19 cellular contexts compared by ENCODE assay signal in the genomic region with DNA sequence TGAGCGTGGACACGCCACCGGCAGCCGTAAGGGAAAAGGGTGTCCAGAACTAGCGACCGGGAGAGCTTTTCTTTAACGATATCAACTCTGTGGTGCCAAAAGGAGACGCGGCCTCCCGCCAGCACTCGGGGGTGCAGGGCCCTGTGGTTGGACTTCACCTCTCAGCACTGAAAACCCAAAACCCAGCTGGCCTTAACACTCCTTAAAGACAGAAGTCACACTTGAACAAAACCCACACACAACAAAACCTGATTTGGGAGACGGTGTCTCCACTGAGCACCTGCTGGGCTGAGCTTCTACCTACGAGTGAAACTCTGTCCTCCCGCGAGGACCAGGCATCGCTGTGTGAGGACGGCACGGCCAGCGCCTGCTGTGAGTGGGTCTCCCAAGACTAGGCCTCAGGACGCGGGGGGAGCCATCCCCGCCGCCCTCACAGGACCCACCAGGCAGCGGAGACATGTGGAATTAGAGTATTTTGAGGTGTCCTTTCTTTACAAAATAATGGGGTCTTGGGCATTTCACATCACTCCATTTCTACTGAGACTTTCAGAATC. TPM values are rescaled to one million over a fixed set of nuclear protein-coding genes. Genes with fewer than 3 reads are reported as not detected.
DNase-seq lines count a peak whose midpoint lies in the region; ATAC-seq, FAIRE-seq and TF ChIP-seq lines count a peak whose summit lies in the region.
"Had no signal": no experiment of that assay in that cellular context is flagged by ENCODE, and none has a peak within 500 bp of the region (broad histone marks: within the 10 kb centered on the region; RNA-seq: fewer than 3 reads in every experiment).

No MANE protein-coding gene starts in this region.

- TF ChIP-seq CTCF in A673 (conservative IDR thresholded peaks at IDR 0.05; ENCODE audit: low read depth, low read length) = no peak
- TF ChIP-seq CTCF in RWPE1 (conservative IDR thresholded peaks at IDR 0.05; ENCODE audit: low read depth) = no peak
- TF ChIP-seq CTCF in endothelial cell of umbilical vein (IDR thresholded peaks at IDR 0.05; ENCODE audit: extremely low read depth in 1 of 2, insufficient read depth in 1 of 2, low read depth in 1 of 2, low read length in 2 of 2) = no peak

- H3K4me3 ChIP-seq in A673 (ENCODE audit: low read depth, low read length, poor library complexity, severe bottlenecking) = no peak overlapping the region
- H3K4me3 ChIP-seq in endothelial cell of umbilical vein (replicated peaks in 1 of 3; ENCODE audit: insufficient read depth in 1 of 3, low read depth in 1 of 3, low read length in 3 of 3) = no peak overlapping the region
- H3K4me3 ChIP-seq: MG63 had no signal

- peaks cover 5% of the 10 kb centered on the region for H3K79me2 ChIP-seq in endothelial cell of umbilical vein (ENCODE audit: control insufficient read depth, insufficient read depth, low read length)

- POLR2A ChIA-PET in A673 (lab: Charles Lee; ENCODE audit: low non-redundant PET) (no interaction called here), RWPE1 (lab: Yijun Ruan, JAX; ENCODE audit: low non-redundant PET) (no interaction called here), endothelial cell of umbilical vein (lab: Charles Lee) (no interaction called here)

- BruUV-seq in A673 (replicated peaks; lab: Mats Ljungman, UMichigan) (TSS peak; percentile 33), endothelial cell of umbilical vein (replicated peaks; lab: Mats Ljungman, UMichigan) (TSS peak; percentile 32)

- TF ChIP-seq POLR2A in endothelial cell of umbilical vein (IDR thresholded peaks at IDR 0.05; ENCODE audit: low read depth, low read length) = no peak

- intact Hi-C loops in A673 (cut with micrococcal nuclease; ENCODE audit: unreplicated experiment) = no loop called here
- intact Hi-C loops in endothelial cell of umbilical vein (cut with micrococcal nuclease) = no loop called here

- no peaks in the 10 kb centered on the region for H3K9me1 ChIP-seq in endothelial cell of umbilical vein (replicated peaks; ENCODE audit: control insufficient read depth, extremely low read depth, insufficient read depth, low read length)

- dilution Hi-C loops in endothelial cell of umbilical vein (cut with MboI; ENCODE audit: extremely low pct_ligation_motif_present, low sequenced_read_pairs) = no loop called here

- H3K27me3 ChIP-seq in A673 (replicated peaks; ENCODE audit: insufficient read depth, low read depth, low read length, poor library complexity) (no peaks in the 10 kb centered on the region), endothelial cell of umbilical vein (ENCODE audit: control insufficient read depth in 2 of 2, insufficient read depth in 2 of 2, low read length in 2 of 2) (no peaks in the 10 kb centered on the region)
- H3K27me3 ChIP-seq: MG63 had no signal

- no peak overlapping the region for H3K4me2 ChIP-seq in endothelial cell of umbilical vein (ENCODE audit: insufficient read depth, low read length)
- H3K4me2 ChIP-seq: KMS-11 had no signal

- no peak overlapping the region for H3K9ac ChIP-seq in endothelial cell of umbilical vein (replicated peaks; ENCODE audit: extremely low read depth, insufficient read depth, low read length)
- H3K9ac ChIP-seq: KMS-11 had no signal

- no peak for FAIRE-seq in endothelial cell of umbilical vein (lab: Jason Lieb, UNC)

- CTCF ChIA-PET in A673 (lab: Charles Lee) (no interaction called here), RWPE1 (lab: Yijun Ruan, JAX) (interaction anchor here (0.6 kb wide), 1 partner anchor 116 kb away, joined by 3 read pairs; no protein-coding TSS in a partner anchor), endothelial cell of umbilical vein (lab: Charles Lee) (no interaction called here)

- H3K36me3 ChIP-seq in A673 (ENCODE audit: insufficient read depth, low read length, poor library complexity, severe bottlenecking) (peaks cover 90% of the 10 kb centered on the region), endothelial cell of umbilical vein (ENCODE audit: control insufficient read depth in 2 of 2, extremely low read depth in 1 of 2, insufficient read depth in 2 of 2, low read length in 2 of 2) (peaks cover 3 to 30% of the 10 kb centered on the region in 2 experiments)

- no peaks in the 10 kb centered on the region for H4K20me1 ChIP-seq in endothelial cell of umbilical vein (replicated peaks; ENCODE audit: control insufficient read depth, extremely low read depth, insufficient read depth, low read length)

- no peak overlapping the region for H2AFZ ChIP-seq in endothelial cell of umbilical vein (ENCODE audit: low read depth, low read length)

- no peak overlapping the region for H3K27ac ChIP-seq in A673 (ENCODE audit: low read depth, low read length, poor library complexity, severe bottlenecking)
- peak overlapping the region; percentile 10 for H3K27ac ChIP-seq in RWPE1
- H3K27ac ChIP-seq in endothelial cell of umbilical vein (ENCODE audit: insufficient read depth, low read depth, low read length) = peak overlapping the region; percentile 66
- H3K27ac ChIP-seq: KMS-11 had no signal

- H3K9me3 ChIP-seq in A673 (ENCODE audit: low read depth, low read length, poor library complexity, severe bottlenecking) = no peaks in the 10 kb centered on the region
- H3K9me3 ChIP-seq in endothelial cell of umbilical vein (replicated peaks; ENCODE audit: control insufficient read depth, insufficient read depth, low read length) = no peaks in the 10 kb centered on the region
- H3K9me3 ChIP-seq: MG63 had no signal

- ATAC-seq in HG02571 (IDR thresholded peaks at IDR 0.05; ENCODE audit: unreplicated experiment) = no peak

- DNase-seq in A673 (ENCODE audit: low spot score) (no peak), D341Med (ENCODE audit: low spot score) (peak; percentile 45), RWPE1 (ENCODE audit: low spot score) (no peak), endothelial cell of umbilical vein (ENCODE audit: low read depth, low spot score) (no peak), T-helper 9 cell (no peak), SW480 (ENCODE audit: low spot score) (no peak), Kasumi-1 (lab: John Stamatoyannopoulos, UW) (no peak)
- DNase-seq: ACHN, COR-L47, DMS53, HCEC 1CT, MG63, NCI-H1092, NCI-H146, NCI-H2081, NCI-H510A treated with DMSO at 0.1 percent for 48 hours, SIG-M5 had no signal

- H3K4me1 ChIP-seq in A673 (ENCODE audit: insufficient read depth, low read length, poor library complexity, severe bottlenecking) (peaks cover 4% of the 10 kb centered on the region), endothelial cell of umbilical vein (ENCODE audit: control insufficient read depth, extremely low read depth, insufficient read depth, low read length) (peaks cover 27% of the 10 kb centered on the region)

TF ChIP-seq in endothelial cell of umbilical vein, 7 proteins besides CTCF, POLR2A, EP300 and RAD21:
- TF ChIP-seq MYC (IDR thresholded peaks at IDR 0.05; ENCODE audit: low read depth, low read length) (no peak), GATA2 (IDR thresholded peaks at IDR 0.05; ENCODE audit: insufficient read depth, insufficient read length, low read depth, low read length) (no peak), FOS (IDR thresholded peaks at IDR 0.05; ENCODE audit: borderline replicate concordance, insufficient read depth, low read length) (no peak), JUN (IDR thresholded peaks at IDR 0.05; ENCODE audit: borderline replicate concordance, insufficient read depth, insufficient read length, low read depth) (no peak), POLR2AphosphoS5 (IDR thresholded peaks at IDR 0.05; ENCODE audit: insufficient read depth, low read depth, low read length) (no peak), EZH2 (IDR thresholded peaks at IDR 0.05; ENCODE audit: borderline replicate concordance, low read depth, low read length, severe bottlenecking) (no peak)
- TF ChIP-seq, protein P1, sequence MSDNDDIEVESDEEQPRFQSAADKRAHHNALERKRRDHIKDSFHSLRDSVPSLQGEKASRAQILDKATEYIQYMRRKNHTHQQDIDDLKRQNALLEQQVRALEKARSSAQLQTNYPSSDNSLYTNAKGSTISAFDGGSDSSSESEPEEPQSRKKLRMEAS (IDR thresholded peaks at IDR 0.05; ENCODE audit: insufficient read depth, insufficient read length) = no peak

RNA-seq across cellular contexts. Expression of a gene that starts 46.7 kb away (rescaled TPM):
- total RNA-seq in A673 (2021) = 69.9 and 73.0 TPM in 2 replicates
- total RNA-seq in endothelial cell of umbilical vein = 62.0 and 63.8 TPM in 2 replicates
- polyA plus RNA-seq in endothelial cell of umbilical vein = 73.4 and 76.7 TPM in 2 replicates
- polyA plus RNA-seq in endothelial cell of umbilical vein (2011; cell fraction: cytosol; rRNA removed) = 90.2 and 99.6 TPM in 2 replicates
- polyA plus RNA-seq in endothelial cell of umbilical vein (2011; cell fraction: nucleus; rRNA removed) = 151 and 173 TPM in 2 replicates
- 64.7 and 69.7 TPM in 2 replicates for polyA plus RNA-seq in endothelial cell of umbilical vein (2012)
- 63.9 and 68.5 TPM in 2 replicates for polyA minus RNA-seq in endothelial cell of umbilical vein
- 44.0 TPM for polyA minus RNA-seq in endothelial cell of umbilical vein (2011; cell fraction: cytosol; rRNA and poly(A)+ RNA removed)
- polyA minus RNA-seq in endothelial cell of umbilical vein (2011; cell fraction: nucleus; rRNA and poly(A)+ RNA removed) = 36.2 and 46.2 TPM in 2 replicates
